In genomic region chr1:100325415-100326324, GRCh38 we compare ENCODE assay signal across 1 cellular context.
A peak's percentile ranks its signal among the peaks of the same experiment; 100 is the strongest.
TF ChIP-seq lines count a peak whose summit lies in the region.

No MANE protein-coding gene starts in this region.

TF ChIP-seq in HEK293, 187 proteins besides CTCF, POLR2A, EP300 and RAD21 (continued from another document):
- TF ChIP-seq ZNF18 (tag by site-specific recombination; IDR thresholded peaks at IDR 0.05) (no peak), ZNF837 (tag by site-specific recombination; IDR thresholded peaks at IDR 0.05) (no peak), OSR2 (tag by site-specific recombination; IDR thresholded peaks at IDR 0.05) (peak; percentile 15; the same call in 1 of the 2 replicates), MYNN (tag by site-specific recombination; IDR thresholded peaks at IDR 0.05; ENCODE audit: borderline replicate concordance) (no peak), ZNF24 (tag by site-specific recombination; IDR thresholded peaks at IDR 0.05) (no peak), ZSCAN16 (tag by site-specific recombination; IDR thresholded peaks at IDR 0.05) (peak; percentile 94), ZNF121 (tag by site-specific recombination; IDR thresholded peaks at IDR 0.05) (0 out of 2 replicates have a peak, but pooled peaks have one; percentile 39), ZNF146 (tag by site-specific recombination; IDR thresholded peaks at IDR 0.05) (no peak), ZNF692 (tag by site-specific recombination; IDR thresholded peaks at IDR 0.05) (peak; percentile 51; the same call in 1 of the 2 replicates), PATZ1 (tag by site-specific recombination; IDR thresholded peaks at IDR 0.05) (no peak)
